In the genomic region with DNA sequence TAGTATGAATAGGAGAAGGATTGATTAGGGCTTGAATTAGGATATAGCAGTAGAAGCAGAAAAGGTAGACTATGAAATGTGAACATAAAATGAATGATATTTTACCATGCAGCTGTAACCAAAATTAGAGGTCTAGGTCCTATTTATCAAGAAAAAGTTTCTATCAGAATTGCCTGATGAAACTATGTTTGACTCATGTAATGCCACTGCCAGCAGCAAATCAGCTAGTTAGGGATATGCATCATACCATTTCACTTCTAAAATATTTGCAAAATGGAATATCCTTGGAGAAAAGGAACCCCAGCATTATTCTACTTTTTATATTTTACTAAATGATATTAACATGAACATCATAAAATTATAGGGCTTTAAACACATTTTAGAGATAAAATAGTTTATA, we compare ENCODE assay signal across 29 cellular contexts.
"Had no signal": no experiment of that assay in that cellular context is flagged by ENCODE, and none has a peak within 500 bp of the region (broad histone marks: within the 10 kb centered on the region; RNA-seq: fewer than 3 reads in every experiment).

No MANE protein-coding gene starts in this region.

- H3K27me3 ChIP-seq: adrenal gland, body of pancreas, breast epithelium, MG63 had no signal

- H3K27ac ChIP-seq: adrenal gland, body of pancreas, breast epithelium, PC-9, RWPE1 had no signal

- DNase-seq: activated CD4-positive, alpha-beta T cell treated with anti-CD3 and anti-CD28 coated beads, Interleukin-2, amount 10 ng/mL, durations not matched to agents 24 days and 14 days; activated CD4-positive, alpha-beta T cell treated with anti-CD3 and anti-CD28 coated beads, Interleukin-2, amount 50 U/mL, for 48 hours; activated CD8-positive, alpha-beta T cell treated with anti-CD3 and anti-CD28 coated beads, Interleukin-2, amount 10 ng/mL, durations not matched to agents 7 days and 5 days; activated gamma-delta T cell; activated naive CD4-positive, alpha-beta T cell treated with Interleukin-2 at 50 U/mL for 16 hours; activated naive CD8-positive, alpha-beta T cell treated with anti-CD3 and anti-CD28 coated beads, Interleukin-2, amount 10 ng/mL, durations not matched to agents 7 days and 5 days; activated T-cell treated with anti-CD3 and anti-CD28 coated beads, Interleukin-2, amount 50 U/mL, for 24 hours; adrenal gland; body of pancreas; Kasumi-1; KG1; MG63; NCI-H1048; NCI-H146; NCI-H187; NCI-H2029 treated with DMSO at 0.1 percent for 48 hours; NCI-H2107; NCI-H2171; NCI-H510A; NCI-H526; NCI-H748 treated with DMSO at 0.1 percent for 48 hours; PC-9; SIG-M5; T-cell; T-helper 17 cell had no signal

- H3K9me3 ChIP-seq: adrenal gland, body of pancreas, breast epithelium, MG63 had no signal

- ATAC-seq: activated CD8-positive, alpha-beta T cell treated with anti-CD3 and anti-CD28 coated beads, Interleukin-2, amount 10 ng/mL, durations not matched to agents 7 days and 5 days; body of pancreas; Right ventricle myocardium inferior; SK-N-SH treated with all-trans-retinoic acid at 6 μM for 48 hours; T-cell; T-helper 17 cell had no signal

- H3K4me1 ChIP-seq: adrenal gland, body of pancreas, breast epithelium had no signal

- H3K4me2 ChIP-seq: PC-9 had no signal

- H2AFZ ChIP-seq: PC-9 had no signal

- H3K4me3 ChIP-seq: adrenal gland, body of pancreas, breast epithelium, MG63, PC-9 had no signal
